ENCODE assay signal across 8 cellular contexts in the genomic region with DNA sequence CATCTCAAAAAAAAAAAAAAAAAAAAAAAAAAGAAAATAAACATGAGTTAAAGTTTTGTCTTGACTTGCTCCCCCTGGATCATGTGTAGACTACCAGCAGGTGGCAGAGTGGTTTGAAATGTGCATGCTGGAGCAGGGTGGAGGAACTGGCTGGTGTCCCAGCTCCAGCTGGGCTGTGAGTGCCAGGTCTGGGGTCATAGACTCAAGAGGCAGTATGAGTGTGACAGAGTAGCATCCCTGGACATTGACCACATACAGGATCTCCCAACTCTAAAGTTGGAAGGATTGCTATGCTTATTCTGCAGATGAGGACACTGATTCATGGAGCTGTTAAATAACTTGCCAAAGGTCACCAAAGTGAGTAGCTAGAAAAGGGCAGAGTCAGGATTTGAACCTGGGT.
DNase-seq lines count a peak whose midpoint lies in the region; ATAC-seq, FAIRE-seq and TF ChIP-seq lines count a peak whose summit lies in the region.

No MANE protein-coding gene starts in this region.

- H3K9me2 ChIP-seq in DOHH2 (replicated peaks; ENCODE audit: control insufficient read depth, low read length): no peaks in the 10 kb centered on the region

- no peaks in the 10 kb centered on the region for H3K4me1 ChIP-seq in DOHH2 (ENCODE audit: control insufficient read depth, low read length)
- no peaks in the 10 kb centered on the region for H3K4me1 ChIP-seq in KMS-11 (ENCODE audit: low read depth, poor library complexity, severe bottlenecking)
- H3K4me1 ChIP-seq in mammary epithelial cell (ENCODE audit: insufficient read depth, low read length): no peaks in the 10 kb centered on the region
- no peaks in the 10 kb centered on the region for H3K4me1 ChIP-seq in right lobe of liver

- H3K4me3 ChIP-seq in DOHH2 (ENCODE audit: low read length): no peak overlapping the region
- no peak overlapping the region for H3K4me3 ChIP-seq in KMS-11 (IDR thresholded peaks at IDR 0.05; ENCODE audit: insufficient read depth, low read depth, low read length)
- no peak overlapping the region for H3K4me3 ChIP-seq in mammary epithelial cell (replicated peaks in 1 of 3; ENCODE audit: insufficient read depth in 1 of 3, low read depth in 2 of 3, low read length in 3 of 3)
- no peak overlapping the region for H3K4me3 ChIP-seq in right lobe of liver

- no peaks in the 10 kb centered on the region for H3K36me3 ChIP-seq in DOHH2 (ENCODE audit: control insufficient read depth, low read length)
- no peaks in the 10 kb centered on the region for H3K36me3 ChIP-seq in KMS-11 (ENCODE audit: insufficient read depth)
- no peaks in the 10 kb centered on the region for H3K36me3 ChIP-seq in mammary epithelial cell (ENCODE audit: insufficient read depth, low read length)
- H3K36me3 ChIP-seq in right lobe of liver: no peaks in the 10 kb centered on the region

- in situ Hi-C loops in mammary epithelial cell (cut with MboI; ENCODE audit: low sequenced_read_pairs in 2 of 2): no loop called here

- intact Hi-C loops in mammary epithelial cell (cut with micrococcal nuclease): loop anchor here (1.0 to 2.0 kb wide), 2 partner anchors 212 to 259 kb away; a partner anchor contains a TSS
- intact Hi-C loops in right lobe of liver (cut with DNase I): no loop called here

- TF ChIP-seq CTCF in DOHH2 (IDR thresholded peaks at IDR 0.05; ENCODE audit: low read depth, low read length, poor library complexity, severe bottlenecking): peak; percentile 33
- TF ChIP-seq CTCF in KMS-11 (conservative IDR thresholded peaks at IDR 0.05; ENCODE audit: low read depth, low read length): peak; percentile 31; the same call in 1 of the 2 replicates
- peak; percentile 43 to 57 for TF ChIP-seq CTCF in mammary epithelial cell (conservative IDR thresholded peaks at IDR 0.05 in 1 of 2, IDR thresholded peaks at IDR 0.05 in 1 of 2; ENCODE audit: extremely low read depth in 1 of 2, insufficient read depth in 1 of 2, low read depth in 1 of 2, low read length in 2 of 2)
- peak; percentile 27 to 61 (median 46) for TF ChIP-seq CTCF in right lobe of liver (IDR thresholded peaks at IDR 0.05)
- no peak for TF ChIP-seq CTCF in D721Med (IDR thresholded peaks at IDR 0.05; ENCODE audit: insufficient read depth, missing control alignments)

- no peaks in the 10 kb centered on the region for H4K20me1 ChIP-seq in DOHH2 (ENCODE audit: control insufficient read depth, insufficient read depth, low read depth, low read length)
- no peaks in the 10 kb centered on the region for H4K20me1 ChIP-seq in KMS-11 (ENCODE audit: insufficient read depth)
- no peaks in the 10 kb centered on the region for H4K20me1 ChIP-seq in mammary epithelial cell (ENCODE audit: insufficient read depth, low read length)

- dilution Hi-C loops in mammary epithelial cell (cut with HindIII; ENCODE audit: low sequenced_read_pairs): no loop called here

- H3K4me2 ChIP-seq in DOHH2 (ENCODE audit: low read length) (no peak overlapping the region), KMS-11 (no peak overlapping the region), mammary epithelial cell (ENCODE audit: insufficient read depth, low read depth, low read length) (no peak overlapping the region)

- no peaks in the 10 kb centered on the region for H3K9me3 ChIP-seq in DOHH2 (ENCODE audit: control insufficient read depth, insufficient read depth, low read length)
- no peaks in the 10 kb centered on the region for H3K9me3 ChIP-seq in mammary epithelial cell (replicated peaks; ENCODE audit: insufficient read depth, low read length)
- no peaks in the 10 kb centered on the region for H3K9me3 ChIP-seq in right lobe of liver

- no TSS peak for BruUV-seq in mammary epithelial cell (replicated peaks; lab: Mats Ljungman, UMichigan)

- no peaks in the 10 kb centered on the region for H3F3A ChIP-seq in DOHH2 (ENCODE audit: control insufficient read depth, insufficient read depth)

- H3K79me2 ChIP-seq in DOHH2 (ENCODE audit: control insufficient read depth, low read length) (no peaks in the 10 kb centered on the region), KMS-11 (ENCODE audit: insufficient read depth, low read depth) (no peaks in the 10 kb centered on the region), mammary epithelial cell (ENCODE audit: insufficient read depth, low read length) (no peaks in the 10 kb centered on the region)

- FAIRE-seq in D721Med (lab: Jason Lieb, UNC): no peak

- peak; percentile 92 to 99 (median 96) for ATAC-seq in right lobe of liver
- no peak for ATAC-seq in GM21526 (IDR thresholded peaks at IDR 0.05; ENCODE audit: low FRiP score, unreplicated experiment)
- ATAC-seq in HG03342 (IDR thresholded peaks at IDR 0.05; ENCODE audit: unreplicated experiment): no peak

- DNase-seq in mammary epithelial cell (peak; percentile 12), right lobe of liver (peak; percentile 72 to 80 (median 77)), D721Med (ENCODE audit: insufficient read length, low spot score) (no peak), T1000 (lab: John Stamatoyannopoulos, UW) (no peak)

- no peak overlapping the region for H3K9ac ChIP-seq in KMS-11
- H3K9ac ChIP-seq in mammary epithelial cell (ENCODE audit: insufficient read depth, low read length): no peak overlapping the region

- H3K27me3 ChIP-seq in DOHH2 (ENCODE audit: control insufficient read depth, low read length) (no peaks in the 10 kb centered on the region), KMS-11 (ENCODE audit: insufficient read depth, low read depth) (no peaks in the 10 kb centered on the region), mammary epithelial cell (ENCODE audit: insufficient read depth, low read length) (peaks cover 7% of the 10 kb centered on the region), right lobe of liver (no peaks in the 10 kb centered on the region)

- H3K27ac ChIP-seq in DOHH2 (ENCODE audit: low read depth, low read length) (no peak overlapping the region), KMS-11 (no peak overlapping the region), mammary epithelial cell (ENCODE audit: insufficient read depth, low read depth, low read length) (no peak overlapping the region), right lobe of liver (no peak overlapping the region)

- H2AFZ ChIP-seq in KMS-11 (ENCODE audit: low read depth): no peak overlapping the region
- H2AFZ ChIP-seq in mammary epithelial cell (ENCODE audit: low read depth, low read length): no peak overlapping the region

- TF ChIP-seq POLR2A in right lobe of liver (IDR thresholded peaks at IDR 0.05): no peak

- CTCF ChIA-PET in mammary epithelial cell (lab: Charles Lee; ENCODE audit: low non-redundant PET): interaction anchor here (0.6 to 0.7 kb wide), 2 partner anchors 15 to 213 kb away, joined by 4 to 5 read pairs; no protein-coding TSS in a partner anchor

Comparison
In these comparisons a context has a peak if more than half of its experiments do, and no peak if none do; other contexts are left out.
1. DNase-seq: peak in mammary epithelial cell (single experiment) and right lobe of liver (3 of 3); none in D721Med (single experiment) and T1000 (single experiment).
2. ATAC-seq: peak in right lobe of liver (4 of 4); none in GM21526 (single experiment) and HG03342 (single experiment).